Comparison of ENCODE assay signal across 1 cellular context in the genomic region with DNA sequence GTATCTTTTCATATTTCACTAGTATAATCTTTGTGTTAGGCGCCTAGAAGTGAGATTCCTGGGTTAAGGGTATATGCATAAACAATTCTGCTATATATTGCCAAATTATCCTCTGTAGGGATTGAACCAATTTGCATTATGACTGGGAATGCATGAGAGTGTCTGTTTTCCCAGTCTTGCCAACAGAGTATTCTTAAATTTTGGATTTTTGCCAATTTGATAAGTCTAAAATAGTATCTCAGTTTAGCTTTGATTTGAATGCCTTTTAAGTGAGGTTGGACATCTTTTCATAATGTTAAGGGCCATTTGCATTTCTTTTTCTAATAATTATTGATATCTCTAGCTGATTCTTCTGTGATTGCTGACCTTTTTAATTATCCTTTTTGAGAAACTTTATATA.
TF ChIP-seq lines count a peak whose summit lies in the region.

No MANE protein-coding gene starts in this region.

TF ChIP-seq in K562, 482 proteins besides CTCF, POLR2A, EP300 and RAD21:
- peak; percentile 46; the same call in 1 of the 2 replicates for TF ChIP-seq NFIC (IDR thresholded peaks at IDR 0.05)
- TF ChIP-seq, protein P1, sequence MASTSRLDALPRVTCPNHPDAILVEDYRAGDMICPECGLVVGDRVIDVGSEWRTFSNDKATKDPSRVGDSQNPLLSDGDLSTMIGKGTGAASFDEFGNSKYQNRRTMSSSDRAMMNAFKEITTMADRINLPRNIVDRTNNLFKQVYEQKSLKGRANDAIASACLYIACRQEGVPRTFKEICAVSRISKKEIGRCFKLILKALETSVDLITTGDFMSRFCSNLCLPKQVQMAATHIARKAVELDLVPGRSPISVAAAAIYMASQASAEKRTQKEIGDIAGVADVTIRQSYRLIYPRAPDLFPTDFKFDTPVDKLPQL (IDR thresholded peaks at IDR 0.05; ENCODE audit: extremely low read depth, insufficient read length) = no peak
